17 cellular contexts compared by ENCODE assay signal in the genomic region with DNA sequence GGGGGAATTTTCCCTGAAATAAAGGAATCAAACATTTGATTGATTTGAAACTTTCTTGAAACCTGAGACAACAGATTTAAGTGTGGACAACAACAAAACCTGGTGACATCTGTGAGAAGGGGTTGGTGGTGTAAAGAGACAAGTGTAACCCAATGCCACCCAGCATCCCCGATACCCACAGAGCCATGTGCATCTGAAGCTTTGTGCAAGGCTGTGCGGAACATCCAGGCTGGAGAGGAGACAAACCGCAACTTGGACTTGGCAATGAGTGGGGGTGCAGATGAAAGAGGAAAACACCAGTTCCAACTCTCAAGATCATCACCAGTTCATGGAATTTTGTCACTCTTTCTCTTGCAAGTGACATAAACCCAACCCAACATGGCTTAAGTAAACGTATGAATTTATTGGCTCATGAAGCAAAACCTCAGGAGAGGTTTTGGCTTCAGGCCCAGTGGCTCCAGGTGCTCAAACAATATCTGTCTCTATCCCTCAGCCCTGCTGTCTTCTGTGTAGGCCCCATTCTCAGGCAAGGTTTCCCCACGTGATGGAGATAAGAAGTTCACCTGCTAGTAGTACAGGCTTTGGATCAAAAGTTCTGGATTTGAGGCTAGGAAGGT. TPM values are rescaled to one million over a fixed set of nuclear protein-coding genes. Genes with fewer than 3 reads are reported as not detected.
DNase-seq lines count a peak whose midpoint lies in the region; ATAC-seq and TF ChIP-seq lines count a peak whose summit lies in the region.
"Had no signal": no experiment of that assay in that cellular context is flagged by ENCODE, and none has a peak within 500 bp of the region (broad histone marks: within the 10 kb centered on the region; RNA-seq: fewer than 3 reads in every experiment).

No MANE protein-coding gene starts in this region.

- ATAC-seq in HG03460 (IDR thresholded peaks at IDR 0.05; ENCODE audit: unreplicated experiment): no peak
- no peak for ATAC-seq in GM21528 (IDR thresholded peaks at IDR 0.05; ENCODE audit: low FRiP score, unreplicated experiment)

- no peaks in the 10 kb centered on the region for H3K27me3 ChIP-seq in mammary epithelial cell (ENCODE audit: insufficient read depth, low read length)
- H3K27me3 ChIP-seq in breast epithelium: no peaks in the 10 kb centered on the region
- H3K27me3 ChIP-seq: BLaER1, SJCRH30, upper lobe of left lung had no signal

- BruUV-seq in mammary epithelial cell (replicated peaks; lab: Mats Ljungman, UMichigan): no TSS peak

- TF ChIP-seq POLR2A in breast epithelium (IDR thresholded peaks at IDR 0.05): no peak

- no peak overlapping the region for H2AFZ ChIP-seq in mammary epithelial cell (ENCODE audit: low read depth, low read length)

- in situ Hi-C loops in mammary epithelial cell (cut with MboI; ENCODE audit: low sequenced_read_pairs in 2 of 2): no loop called here

- H3K4me3 ChIP-seq in mammary epithelial cell (replicated peaks in 1 of 3; ENCODE audit: insufficient read depth in 1 of 3, low read depth in 2 of 3, low read length in 3 of 3) (no peak overlapping the region), breast epithelium (no peak overlapping the region)
- H3K4me3 ChIP-seq: BLaER1, HAP-1, SJCRH30, upper lobe of left lung had no signal

- no peaks in the 10 kb centered on the region for H3K79me2 ChIP-seq in mammary epithelial cell (ENCODE audit: insufficient read depth, low read length)

- no peak overlapping the region for H3K9ac ChIP-seq in mammary epithelial cell (ENCODE audit: insufficient read depth, low read length)
- H3K9ac ChIP-seq: BLaER1 had no signal

- dilution Hi-C loops in mammary epithelial cell (cut with HindIII; ENCODE audit: low sequenced_read_pairs): no loop called here

- no peaks in the 10 kb centered on the region for H3K36me3 ChIP-seq in mammary epithelial cell (ENCODE audit: insufficient read depth, low read length)
- no peaks in the 10 kb centered on the region for H3K36me3 ChIP-seq in breast epithelium
- H3K36me3 ChIP-seq: BLaER1, HAP-1, SJCRH30, upper lobe of left lung had no signal

- no peak overlapping the region for H3K4me2 ChIP-seq in mammary epithelial cell (ENCODE audit: insufficient read depth, low read depth, low read length)
- H3K4me2 ChIP-seq: BLaER1 had no signal

- H3K4me1 ChIP-seq in mammary epithelial cell (ENCODE audit: insufficient read depth, low read length) (peaks cover 22% of the 10 kb centered on the region), breast epithelium (no peaks in the 10 kb centered on the region)
- H3K4me1 ChIP-seq: BLaER1, HAP-1, upper lobe of left lung had no signal

- CTCF ChIA-PET in mammary epithelial cell (lab: Charles Lee; ENCODE audit: low non-redundant PET): no interaction called here

- intact Hi-C loops in mammary epithelial cell (cut with micrococcal nuclease) (no loop called here), breast epithelium (cut with DNase I; ENCODE audit: low total_unique reads) (no loop called here)

- H3K9me3 ChIP-seq in mammary epithelial cell (replicated peaks; ENCODE audit: insufficient read depth, low read length) (no peaks in the 10 kb centered on the region), breast epithelium (no peaks in the 10 kb centered on the region)
- H3K9me3 ChIP-seq: BLaER1, HAP-1, SJCRH30, upper lobe of left lung had no signal

- DNase-seq in mammary epithelial cell (peak; percentile 32), breast epithelium (ENCODE audit: low spot score in 2 of 2) (no peak), NCI-H2107 treated with DMSO at 0.1 percent for 48 hours (lab: John Stamatoyannopoulos, UW; ENCODE audit: unreplicated experiment) (peak; percentile 98), SHP77 treated with DMSO at 0.1 percent for 48 hours (lab: John Stamatoyannopoulos, UW) (peak; percentile 66), activated gamma-delta T cell (lab: John Stamatoyannopoulos, UW) (no peak), hypothalamus (lab: John Stamatoyannopoulos, UW) (no peak)
- DNase-seq: activated effector memory CD4-positive, alpha-beta T cell treated with Interleukin-2 at 50 U/mL for 16 hours; amygdala; DMS 273 treated with DMSO at 0.1 percent for 48 hours; islet precursor cell; stimulated activated naive CD4-positive, alpha-beta T cell treated with Interleukin-2 at 50 U/mL for 16 hours; upper lobe of left lung had no signal

- no peak for TF ChIP-seq CTCF in mammary epithelial cell (conservative IDR thresholded peaks at IDR 0.05 in 1 of 2, IDR thresholded peaks at IDR 0.05 in 1 of 2; ENCODE audit: extremely low read depth in 1 of 2, insufficient read depth in 1 of 2, low read depth in 1 of 2, low read length in 2 of 2)
- no peak for TF ChIP-seq CTCF in breast epithelium (IDR thresholded peaks at IDR 0.05)

- H3K27ac ChIP-seq in mammary epithelial cell (ENCODE audit: insufficient read depth, low read depth, low read length) (no peak overlapping the region), breast epithelium (no peak overlapping the region)
- H3K27ac ChIP-seq: BLaER1, SJCRH30, upper lobe of left lung had no signal

- no peaks in the 10 kb centered on the region for H4K20me1 ChIP-seq in mammary epithelial cell (ENCODE audit: insufficient read depth, low read length)
- H4K20me1 ChIP-seq: BLaER1 had no signal

- whole genome bisulfite sequencing in mammary epithelial cell (ENCODE audit: low coverage, missing lambda C conversion rate): 72% methylated on average over 4 of the region's 5 CpGs

RNA-seq across cellular contexts. Expression of a gene that starts 55.2 kb away (rescaled TPM):
- total RNA-seq in mammary epithelial cell (not detected), breast epithelium (1 to 10 TPM in 1 of 3 donors, under 1 TPM in 1, not detected in 1; 0.88 to 1.3 TPM)
- not detected for polyA plus RNA-seq in mammary epithelial cell
- polyA minus RNA-seq in mammary epithelial cell: not detected

Comparison
In these comparisons a context has a peak if more than half of its experiments do, and no peak if none do; other contexts are left out.
1. DNase-seq: peak in mammary epithelial cell (single experiment), NCI-H2107 treated with DMSO at 0.1 percent for 48 hours (single experiment) and SHP77 treated with DMSO at 0.1 percent for 48 hours (single experiment); none in breast epithelium (0 of 2), activated gamma-delta T cell (single experiment) and hypothalamus (0 of 51).